Comparison of ENCODE assay signal across 8 cellular contexts in genomic region chr15:77893246-77893645, GRCh38.
DNase-seq lines count a peak whose midpoint lies in the region; ATAC-seq, FAIRE-seq and TF ChIP-seq lines count a peak whose summit lies in the region.
"Not testable (repeated sequence)": the region's sequence is repeated elsewhere in the genome, so short reads cannot be mapped to it uniquely, and the experiment has no call there.

No MANE protein-coding gene starts in this region.

- intact Hi-C loops in Right ventricle myocardium inferior (cut with DNase I); left ventricle myocardium inferior (cut with micrococcal nuclease); kidney (cut with DNase I); mucosa of descending colon (cut with DNase I, micrococcal nuclease); psoas muscle (cut with DNase I); tibial artery (cut with DNase I; ENCODE audit: low total_unique reads): not testable (repeated sequence)

- not testable (repeated sequence) for H4K20me1 ChIP-seq in BLaER1 treated with 17β-estradiol and CSF1 and Interleukin-3, amounts not matched to agents 10 nM and 100 nM

- not testable (repeated sequence) for H3K27me3 ChIP-seq in BLaER1 treated with 17β-estradiol and CSF1 and Interleukin-3, amounts not matched to agents 10 nM and 100 nM; left ventricle myocardium inferior (ENCODE audit: low read depth); psoas muscle (ENCODE audit: insufficient read depth in 3 of 3, low read length in 2 of 3); tibial artery
- peaks cover 16% of the 10 kb centered on the region for H3K27me3 ChIP-seq in RWPE2 (ENCODE audit: insufficient read depth, poor library complexity, severe bottlenecking)

- H3K4me3 ChIP-seq in BLaER1 treated with 17β-estradiol and CSF1 and Interleukin-3, amounts not matched to agents 10 nM and 100 nM; RWPE2 (ENCODE audit: severe bottlenecking); left ventricle myocardium inferior; kidney (ENCODE audit: low read length in 2 of 2); mucosa of descending colon; psoas muscle; tibial artery: not testable (repeated sequence)

- H3K9ac ChIP-seq in BLaER1 treated with 17β-estradiol and CSF1 and Interleukin-3, amounts not matched to agents 10 nM and 100 nM, result peak overlapping the region in 5 of 11 experiments; percentile 13 to 90 (median 23); a peak in 3 of 22 replicates
- not testable (repeated sequence) for H3K9ac ChIP-seq in kidney (ENCODE audit: low read length in 2 of 2)

- peak overlapping the region; percentile 19 to 99 (median 96); a peak in 20 of 22 replicates for H3K4me2 ChIP-seq in BLaER1 treated with 17β-estradiol and CSF1 and Interleukin-3, amounts not matched to agents 10 nM and 100 nM

- H3K36me3 ChIP-seq in BLaER1 treated with 17β-estradiol and CSF1 and Interleukin-3, amounts not matched to agents 10 nM and 100 nM; RWPE2 (ENCODE audit: low read depth); left ventricle myocardium inferior; kidney (ENCODE audit: control insufficient read depth in 1 of 2, insufficient read depth in 2 of 2, low read length in 2 of 2); mucosa of descending colon (ENCODE audit: low read depth); psoas muscle (ENCODE audit: insufficient read depth in 1 of 2, low read depth in 1 of 2); tibial artery: not testable (repeated sequence)

- DNase-seq in RWPE2 (ENCODE audit: low spot score) (peak; percentile 67), Right ventricle myocardium inferior (ENCODE audit: missing footprints) (peak; percentile 64), kidney (peak; percentile 65), mucosa of descending colon (peak in 2 of 3 donors; percentile 9 to 29), psoas muscle (peak; percentile 5 to 31)
- DNase-seq in left ventricle myocardium inferior, tibial artery: not testable (repeated sequence)

- TF ChIP-seq CTCF in RWPE2 (IDR thresholded peaks at IDR 0.05; ENCODE audit: poor library complexity, severe bottlenecking); left ventricle myocardium inferior (IDR thresholded peaks at IDR 0.05; ENCODE audit: borderline replicate concordance); kidney (IDR thresholded peaks at IDR 0.05; ENCODE audit: borderline replicate concordance, extremely low read depth, insufficient read depth); mucosa of descending colon (IDR thresholded peaks at IDR 0.05); psoas muscle (IDR thresholded peaks at IDR 0.05); tibial artery (IDR thresholded peaks at IDR 0.05): not testable (repeated sequence)

- WGBS in psoas muscle, 3 donors, result 81 to 86% (median 86%) methylated on average over 7 of the region's 7 CpGs

- H3K4me1 ChIP-seq in BLaER1 treated with 17β-estradiol and CSF1 and Interleukin-3, amounts not matched to agents 10 nM and 100 nM, result peaks cover 58 to 76% (median 71%) of the 10 kb centered on the region in 10 experiments
- H3K4me1 ChIP-seq in RWPE2 (ENCODE audit: insufficient read depth, poor library complexity, severe bottlenecking); kidney (ENCODE audit: control insufficient read depth in 1 of 2, insufficient read depth in 1 of 2, low read depth in 1 of 2, low read length in 2 of 2); mucosa of descending colon (ENCODE audit: low read depth); psoas muscle: not testable (repeated sequence)
- peaks cover 15% of the 10 kb centered on the region for H3K4me1 ChIP-seq in left ventricle myocardium inferior
- peaks cover 10 to 73% (median 45%) of the 10 kb centered on the region in 4 donors for H3K4me1 ChIP-seq in tibial artery

- FAIRE-seq in kidney (lab: Jason Lieb, UNC), result not testable (repeated sequence)

- ATAC-seq in RWPE2 (ENCODE audit: low read depth); Right ventricle myocardium inferior; mucosa of descending colon; psoas muscle: not testable (repeated sequence)

- peak overlapping the region in 7 of 11 experiments; percentile 43 to 98 (median 95); a peak in 12 of 22 replicates for H3K27ac ChIP-seq in BLaER1 treated with 17β-estradiol and CSF1 and Interleukin-3, amounts not matched to agents 10 nM and 100 nM
- not testable (repeated sequence) for H3K27ac ChIP-seq in RWPE2 (ENCODE audit: poor library complexity, severe bottlenecking); kidney (ENCODE audit: low read depth in 2 of 2, low read length in 2 of 2); psoas muscle
- H3K27ac ChIP-seq in left ventricle myocardium inferior (replicated peaks) (peak overlapping the region; percentile 74), tibial artery (peak overlapping the region; percentile 57 to 97)

- not testable (repeated sequence) for H3K9me3 ChIP-seq in BLaER1 treated with 17β-estradiol and CSF1 and Interleukin-3, amounts not matched to agents 10 nM and 100 nM (replicated peaks in 1 of 11); RWPE2 (ENCODE audit: severe bottlenecking); left ventricle myocardium inferior (replicated peaks); kidney (ENCODE audit: control insufficient read depth in 1 of 2, low read length in 2 of 2); mucosa of descending colon; psoas muscle; tibial artery
